In the genomic region with DNA sequence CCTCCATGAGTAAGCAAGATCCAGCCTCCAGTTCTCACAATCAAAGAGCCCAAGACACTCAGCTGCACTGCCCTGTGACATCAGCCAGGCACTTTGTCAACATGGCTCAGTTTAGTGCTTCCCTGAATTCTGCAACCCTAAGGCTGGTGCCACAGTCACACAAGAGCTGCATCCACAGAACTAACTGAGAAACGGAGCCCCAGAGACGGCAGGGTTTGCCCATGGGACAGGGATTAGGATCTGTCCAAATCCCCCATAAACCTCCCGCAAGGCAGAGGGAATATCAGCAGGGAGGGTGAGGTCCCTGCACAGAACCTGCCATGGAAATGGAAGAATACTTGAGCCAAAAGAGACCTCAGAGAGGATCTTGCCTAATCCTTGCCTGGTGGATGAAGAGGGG, we compare ENCODE assay signal across 27 cellular contexts.
"Had no signal": no experiment of that assay in that cellular context is flagged by ENCODE, and none has a peak within 500 bp of the region (broad histone marks: within the 10 kb centered on the region; RNA-seq: fewer than 3 reads in every experiment).

No MANE protein-coding gene starts in this region.

- H3K27ac ChIP-seq: KMS-11, SJCRH30, SK-N-MC had no signal

- H3K4me1 Mint-ChIP-seq: activated CD4-positive, alpha-beta T cell treated with anti-CD3 and anti-CD28 coated beads, Interleukin-2, amount 10 ng/mL, durations not matched to agents 24 days and 14 days; activated naive CD4-positive, alpha-beta T cell treated with anti-CD3 and anti-CD28 coated beads, Interleukin-2, amount 10 ng/mL, durations not matched to agents 7 days and 5 days; activated naive CD8-positive, alpha-beta T cell treated with anti-CD3 and anti-CD28 coated beads, Interleukin-2, amount 50 U/mL, for 24 hours had no signal

- H3K36me3 Mint-ChIP-seq: activated naive CD4-positive, alpha-beta T cell treated with anti-CD3 and anti-CD28 coated beads, Interleukin-2, amount 10 ng/mL, durations not matched to agents 7 days and 5 days; brain had no signal

- H3K9me3 Mint-ChIP-seq: activated CD4-positive, alpha-beta T cell treated with anti-CD3 and anti-CD28 coated beads, Interleukin-2, amount 10 ng/mL, durations not matched to agents 24 days and 14 days; activated CD8-positive, alpha-beta T cell treated with anti-CD3 and anti-CD28 coated beads for 36 hours; activated naive CD4-positive, alpha-beta T cell treated with anti-CD3 and anti-CD28 coated beads, Interleukin-2, amount 10 ng/mL, durations not matched to agents 7 days and 5 days; activated naive CD8-positive, alpha-beta T cell treated with anti-CD3 and anti-CD28 coated beads, Interleukin-2, amount 50 U/mL, for 24 hours; activated T-cell treated with anti-CD3 and anti-CD28 coated beads, Interleukin-2, amount 50 U/mL, for 72 hours; activated T-helper 2 cell treated with anti-CD3 and anti-CD28 coated beads, Interferon-gamma antibody, Interleukin-2, Interleukin-4, amounts not matched to agents 10 μg/mL and 5 μg/mL and 100 μg/mL, durations not matched to agents 14 hours and 24 hours and 36 hours; central memory CD8-positive, alpha-beta T cell had no signal

- H3K4me3 ChIP-seq: SJCRH30, SK-N-MC had no signal

- H3K4me3 Mint-ChIP-seq: activated CD4-positive, alpha-beta T cell treated with anti-CD3 and anti-CD28 coated beads, Interleukin-2, amount 10 ng/mL, durations not matched to agents 24 days and 14 days; activated CD8-positive, alpha-beta T cell treated with anti-CD3 and anti-CD28 coated beads for 36 hours; activated naive CD4-positive, alpha-beta T cell treated with anti-CD3 and anti-CD28 coated beads, Interleukin-2, amount 10 ng/mL, durations not matched to agents 7 days and 5 days; activated naive CD8-positive, alpha-beta T cell; activated naive CD8-positive, alpha-beta T cell treated with anti-CD3 and anti-CD28 coated beads, Interleukin-2, amount 50 U/mL, for 24 hours; activated T-cell treated with anti-CD3 and anti-CD28 coated beads, Interleukin-2, amount 50 U/mL, for 72 hours; brain; central memory CD8-positive, alpha-beta T cell had no signal

- H3K27ac Mint-ChIP-seq: activated CD4-positive, alpha-beta T cell treated with anti-CD3 and anti-CD28 coated beads, Interleukin-2, amount 10 ng/mL, durations not matched to agents 24 days and 14 days; activated CD8-positive, alpha-beta T cell treated with anti-CD3 and anti-CD28 coated beads for 36 hours; activated naive CD4-positive, alpha-beta T cell treated with anti-CD3 and anti-CD28 coated beads, Interleukin-2, amount 10 ng/mL, durations not matched to agents 7 days and 5 days; activated naive CD8-positive, alpha-beta T cell; activated naive CD8-positive, alpha-beta T cell treated with anti-CD3 and anti-CD28 coated beads, Interleukin-2, amount 50 U/mL, for 24 hours; activated T-cell treated with anti-CD3 and anti-CD28 coated beads, Interleukin-2, amount 50 U/mL, for 72 hours; activated T-helper 2 cell treated with anti-CD3 and anti-CD28 coated beads, Interferon-gamma antibody, Interleukin-2, Interleukin-4, amounts not matched to agents 10 μg/mL and 5 μg/mL and 100 μg/mL, durations not matched to agents 14 hours and 24 hours and 36 hours; brain had no signal

- DNase-seq: activated CD4-positive, alpha-beta T cell treated with anti-CD3 and anti-CD28 coated beads, Interleukin-2, amount 10 ng/mL, durations not matched to agents 24 days and 14 days; activated CD4-positive, alpha-beta T cell treated with anti-CD3 and anti-CD28 coated beads, Interleukin-2, amount 50 U/mL, for 4 hours; activated CD8-positive, alpha-beta T cell treated with anti-CD3 and anti-CD28 coated beads for 36 hours; activated naive CD4-positive, alpha-beta T cell treated with anti-CD3 and anti-CD28 coated beads, Interleukin-2, amount 10 ng/mL, durations not matched to agents 7 days and 5 days; activated naive CD8-positive, alpha-beta T cell treated with anti-CD3 and anti-CD28 coated beads, Interleukin-2, amount 50 U/mL, for 24 hours; activated T-cell treated with anti-CD3 and anti-CD28 coated beads, Interleukin-2, amount 50 U/mL, for 1 hour; activated T-cell treated with anti-CD3 and anti-CD28 coated beads, Interleukin-2, amount 50 U/mL, for 72 hours; anterior cingulate cortex; MM.1S; NCI-H1048; NCI-H1105 treated with DMSO at 0.1 percent for 48 hours; NCI-H1436; NCI-H1694; NCI-H1930; NCI-H2081 treated with DMSO at 0.1 percent for 48 hours; NCI-H226; NCI-H446 treated with DMSO at 0.1 percent for 48 hours; NCI-H524 treated with DMSO at 0.1 percent for 48 hours; SHP77; SJCRH30; T1000 had no signal
